In the genomic region with DNA sequence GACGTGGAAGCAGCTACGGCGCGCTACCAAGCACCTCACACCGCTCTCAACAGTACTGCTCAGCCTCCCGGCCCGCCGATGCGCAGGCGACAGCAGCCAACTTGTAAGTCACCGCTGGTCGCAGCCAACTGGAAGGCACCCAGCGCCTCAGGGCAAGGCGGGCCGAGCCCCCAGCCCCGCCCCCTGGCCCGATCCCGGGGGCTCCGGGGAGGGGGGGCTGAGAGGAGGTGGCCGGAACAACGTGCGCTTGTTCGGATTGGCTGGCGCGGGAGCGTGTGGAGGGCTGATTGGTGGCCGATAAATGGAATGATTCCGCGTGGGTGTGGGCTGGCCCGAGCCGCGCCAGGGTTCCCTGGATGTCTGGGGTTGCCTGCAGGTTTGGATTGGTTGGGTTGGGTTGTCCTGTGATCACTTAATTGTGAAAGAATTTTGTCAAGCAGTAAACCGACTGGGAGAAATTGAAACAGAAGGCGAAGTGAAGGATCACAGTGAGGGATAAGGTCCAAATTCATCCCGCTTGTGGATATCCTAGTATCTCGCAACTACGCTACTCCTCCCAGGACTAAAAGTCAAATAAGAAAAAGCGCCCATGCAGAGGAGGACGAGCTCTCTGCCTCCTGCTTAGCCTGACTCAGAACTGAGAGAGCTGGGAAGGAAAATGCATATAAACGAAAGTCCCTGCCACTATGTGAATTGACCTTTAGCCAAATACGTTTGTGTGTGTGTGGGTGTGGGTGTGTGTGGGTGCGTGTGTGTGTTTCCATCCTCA, we compare ENCODE assay signal across 8 cellular contexts. TPM values are rescaled to one million over a fixed set of nuclear protein-coding genes. Genes with fewer than 3 reads are reported as not detected.
DNase-seq lines count a peak whose midpoint lies in the region; ATAC-seq and TF ChIP-seq lines count a peak whose summit lies in the region.

A gene with protein sequence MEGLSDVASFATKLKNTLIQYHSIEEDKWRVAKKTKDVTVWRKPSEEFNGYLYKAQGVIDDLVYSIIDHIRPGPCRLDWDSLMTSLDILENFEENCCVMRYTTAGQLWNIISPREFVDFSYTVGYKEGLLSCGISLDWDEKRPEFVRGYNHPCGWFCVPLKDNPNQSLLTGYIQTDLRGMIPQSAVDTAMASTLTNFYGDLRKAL (minus strand): TSS at position 130 of the 769 bp plus-strand sequence. CDS start 5,102 bp downstream, outside the sequence.

- peak within 1 kb of the TSS; percentile 88 for H3K4me3 ChIP-seq in BJ (ENCODE audit: low read depth, low read length)

- no peaks in the 10 kb centered on the region for H3K27me3 ChIP-seq in BJ (ENCODE audit: control insufficient read depth, insufficient read depth, low read length)

- peak; percentile 83 for DNase-seq in BJ (ENCODE audit: low read depth)
- DNase-seq in NCI-H69 (lab: John Stamatoyannopoulos, UW): peak; percentile 99
- DNase-seq in activated CD4-positive, alpha-beta T cell treated with anti-CD3 and anti-CD28 coated beads, Interleukin-2, amount 50 U/mL, for 1 hour: peak; percentile 94
- DNase-seq in dedifferentiated amniotic fluid mesenchymal stem cell (ENCODE audit: extremely low spot score): peak; percentile 95
- DNase-seq in left kidney (ENCODE audit: low read depth, low spot score): peak; percentile 99
- peak; percentile 90 to 92 for DNase-seq in stimulated activated CD4-positive, alpha-beta T cell treated with anti-CD3 and anti-CD28 coated beads, Interleukin-2, amount 100 ng/mL, for 24 hours

- TF ChIP-seq CTCF in BJ (IDR thresholded peaks at IDR 0.05; ENCODE audit: insufficient read depth, low read depth, low read length): no peak

- CTCF ChIA-PET in BJ (lab: Yijun Ruan, JAX): interaction anchor here (1.3 to 3.6 kb wide), 3 partner anchors 15 to 20 kb away, joined by 4 to 18 read pairs (median 15); no protein-coding TSS in a partner anchor

- POLR2A ChIA-PET in BJ (lab: Charles Lee): no interaction called here

- ATAC-seq in GM19328 (IDR thresholded peaks at IDR 0.05; ENCODE audit: unreplicated experiment): peak; percentile 96
- ATAC-seq in HG03520 (IDR thresholded peaks at IDR 0.05; ENCODE audit: unreplicated experiment): peak; percentile 87

- no peaks in the 10 kb centered on the region for H3K36me3 ChIP-seq in BJ (ENCODE audit: control insufficient read depth, insufficient read depth, low read length)

RNA-seq across cellular contexts. Expression of the gene that starts here (rescaled TPM):
- polyA plus RNA-seq in BJ (2011; rRNA removed): 8.5 and 14.6 TPM in 2 replicates
- 8.6 and 10.0 TPM in 2 replicates for polyA minus RNA-seq in BJ (2011; rRNA and poly(A)+ RNA removed)

Comparison
In these comparisons a context has a peak if more than half of its experiments do, and no peak if none do; other contexts are left out.
1. Peak in every context shown above with its lines: DNase-seq, ATAC-seq and H3K4me3 ChIP-seq.